Comparison of ENCODE assay signal across 8 cellular contexts in genomic region chr14:58297412-58297761, GRCh38. TPM values are rescaled to one million over a fixed set of nuclear protein-coding genes. Genes with fewer than 3 reads are reported as not detected.
DNase-seq lines count a peak whose midpoint lies in the region; TF ChIP-seq lines count a peak whose summit lies in the region.

No MANE protein-coding gene starts in this region.

- no peaks in the 10 kb centered on the region for H3K27me3 ChIP-seq in spleen (replicated peaks in 1 of 7)

- WGBS in spleen, 5 donors: 0 to 1% (median 0%) methylated on average over 10 of the region's 10 CpGs

- H3K4me3 ChIP-seq in fibroblast of villous mesenchyme (ENCODE audit: low read depth, low read length): peak overlapping the region; percentile 85
- H3K4me3 ChIP-seq in spleen: peak overlapping the region; percentile 49 to 99 (median 98)

- H3K36me3 ChIP-seq in spleen: peaks cover 2 to 45% (median 33%) of the 10 kb centered on the region in 6 donors

- TF ChIP-seq CTCF in fibroblast of villous mesenchyme (IDR thresholded peaks at IDR 0.05; ENCODE audit: insufficient read depth, low read depth, low read length) (no peak), spleen (IDR thresholded peaks at IDR 0.05 in 8 of 11, conservative IDR thresholded peaks at IDR 0.05 in 3 of 11) (no peak)

- peak overlapping the region; percentile 92 to 99 (median 98) for H3K27ac ChIP-seq in spleen

- intact Hi-C loops in spleen (cut with DNase I; ENCODE audit: low total_unique reads): no loop called here

- H3K4me1 ChIP-seq in spleen: peaks cover 30 to 78% (median 64%) of the 10 kb centered on the region in 6 donors

- no peaks in the 10 kb centered on the region for H3K9me3 ChIP-seq in spleen

- TF ChIP-seq POLR2A in spleen (IDR thresholded peaks at IDR 0.05): no peak

- peak; percentile 19 for DNase-seq in SKM-1 (lab: John Stamatoyannopoulos, UW; ENCODE audit: unreplicated experiment)
- DNase-seq in SKM-1 treated with dmso at 0.1 percent for 144 hours (lab: John Stamatoyannopoulos, UW; ENCODE audit: unreplicated experiment): no peak
- DNase-seq in NCI-H69 (lab: John Stamatoyannopoulos, UW): peak; percentile 73
- DNase-seq in fibroblast of villous mesenchyme (ENCODE audit: low read depth): peak; percentile 86
- DNase-seq in spleen: no peak
- no peak for DNase-seq in NCI-H146 (lab: John Stamatoyannopoulos, UW)
- DNase-seq in activated CD4-positive, alpha-beta T cell treated with anti-CD3 and anti-CD28 coated beads for 48 hours: no peak
- no peak for DNase-seq in NCI-H446 (lab: John Stamatoyannopoulos, UW)

RNA-seq across cellular contexts. Expression of gene ARID4A, which starts 1.0 kb away (rescaled TPM):
- total RNA-seq in fibroblast of villous mesenchyme (10.8 and 11.9 TPM in 2 replicates), spleen (10 to 100 TPM; 34.5 to 55.0 (median 51.6) TPM)
- polyA plus RNA-seq in spleen: 1 to 10 TPM; 7.3 to 9.4 (median 8.3) TPM

RNA-seq across cellular contexts. Expression of gene PSMA3, which starts 52.7 kb away (rescaled TPM):
- 123 and 159 TPM in 2 replicates for total RNA-seq in fibroblast of villous mesenchyme
- total RNA-seq in spleen: 100 to 1,000 TPM in 5 of 7 donors, 10 to 100 TPM in 2; 91.7 to 156 (median 122) TPM
- 100 to 1,000 TPM; 108 to 162 (median 119) TPM for polyA plus RNA-seq in spleen

Comparison
In these comparisons a context has a peak if more than half of its experiments do, and no peak if none do; other contexts are left out.
1. DNase-seq: peak in SKM-1 (single experiment), NCI-H69 (single experiment) and fibroblast of villous mesenchyme (single experiment); none in SKM-1 treated with dmso at 0.1 percent for 144 hours (single experiment), spleen (single experiment), NCI-H146 (single experiment), activated CD4-positive, alpha-beta T cell treated with anti-CD3 and anti-CD28 coated beads for 48 hours (single experiment) and NCI-H446 (0 of 2).